8 cellular contexts compared by ENCODE assay signal in genomic region chr14:23302290-23303225, GRCh38. TPM values are rescaled to one million over a fixed set of nuclear protein-coding genes. Genes with fewer than 3 reads are reported as not detected.
A peak's percentile ranks its signal among the peaks of the same experiment; 100 is the strongest.
DNase-seq lines count a peak whose midpoint lies in the region; ATAC-seq and TF ChIP-seq lines count a peak whose summit lies in the region.

TSS of gene PPP1R3E (minus strand) at chr14:23302859. CDS start at chr14:23302576, 283 bp downstream.

- TF ChIP-seq RAD21 in liver (IDR thresholded peaks at IDR 0.05), result no peak

- H3K9me3 ChIP-seq in A673 (ENCODE audit: low read depth, low read length, poor library complexity, severe bottlenecking), result no peaks in the 10 kb centered on the region
- no peaks in the 10 kb centered on the region for H3K9me3 ChIP-seq in liver (ENCODE audit: control insufficient read depth in 4 of 4, low read length in 3 of 4)

- CTCF ChIA-PET in A673 (lab: Charles Lee), result no interaction called here

- DNase-seq in A673 (ENCODE audit: low spot score) (peak; percentile 63), NCI-H345 (lab: John Stamatoyannopoulos, UW) (peak; percentile 89)
- peak; percentile 88 to 92 for DNase-seq in activated CD4-positive, alpha-beta T cell treated with anti-CD3 and anti-CD28 coated beads for 4 hours
- peak; percentile 87 for DNase-seq in stimulated activated CD4-positive, alpha-beta T cell treated with anti-CD3 and anti-CD28 coated beads, Interleukin-4, amount 100 ng/mL, for 24 hours

- POLR2A ChIA-PET in A673 (lab: Charles Lee; ENCODE audit: low non-redundant PET), result interaction anchor here (0.6 kb wide), 1 partner anchor 386 kb away, joined by 6 read pairs; no protein-coding TSS in a partner anchor

- TF ChIP-seq CTCF in A673 (conservative IDR thresholded peaks at IDR 0.05; ENCODE audit: low read depth, low read length) (no peak), liver (IDR thresholded peaks at IDR 0.05; ENCODE audit: low read depth, low read length, missing input control) (no peak)

- no peaks in the 10 kb centered on the region for H3K27me3 ChIP-seq in A673 (replicated peaks; ENCODE audit: insufficient read depth, low read depth, low read length, poor library complexity)
- no peaks in the 10 kb centered on the region for H3K27me3 ChIP-seq in liver (ENCODE audit: control insufficient read depth in 4 of 4, insufficient read depth in 4 of 4, low read length in 3 of 4)

- 3% methylated on average over 81 of the region's 81 CpGs for WGBS in liver

- H3K27ac ChIP-seq in A673 (ENCODE audit: low read depth, low read length, poor library complexity, severe bottlenecking) (peak within 1 kb of the TSS; percentile 87), cingulate gyrus (ENCODE audit: low read depth, low read length) (peak within 1 kb of the TSS; percentile 96), liver (ENCODE audit: low read depth in 1 of 2, low read length in 2 of 2) (peak within 1 kb of the TSS; percentile 97 to 99)

- intact Hi-C loops in A673 (cut with micrococcal nuclease; ENCODE audit: unreplicated experiment), result no loop called here

- H3K9ac ChIP-seq in liver (ENCODE audit: low read depth in 1 of 2, low read length in 2 of 2), result peak within 1 kb of the TSS; percentile 67 to 78

- peak within 1 kb of the TSS; percentile 65 for H3K4me3 ChIP-seq in A673 (ENCODE audit: low read depth, low read length, poor library complexity, severe bottlenecking)
- H3K4me3 ChIP-seq in liver (ENCODE audit: low read depth in 1 of 3, low read length in 3 of 3), result peak within 1 kb of the TSS; percentile 57 to 76 (median 66)

- BruUV-seq in A673 (replicated peaks; lab: Mats Ljungman, UMichigan), result no TSS peak

- H3K4me1 ChIP-seq in A673 (ENCODE audit: insufficient read depth, low read length, poor library complexity, severe bottlenecking), result peaks cover 27% of the 10 kb centered on the region
- peaks cover 4 to 33% (median 26%) of the 10 kb centered on the region in 4 donors for H3K4me1 ChIP-seq in liver (ENCODE audit: control insufficient read depth in 4 of 4, insufficient read depth in 4 of 4, low read length in 3 of 4)

- peak; percentile 35 for ATAC-seq in GM18867 (IDR thresholded peaks at IDR 0.05; ENCODE audit: unreplicated experiment)
- peak; percentile 34 for ATAC-seq in HG03135 (IDR thresholded peaks at IDR 0.05; ENCODE audit: unreplicated experiment)

- H3K36me3 ChIP-seq in A673 (ENCODE audit: insufficient read depth, low read length, poor library complexity, severe bottlenecking) (peaks cover 3% of the 10 kb centered on the region), liver (ENCODE audit: control insufficient read depth in 4 of 4, insufficient read depth in 3 of 4, low read depth in 1 of 4, low read length in 3 of 4) (peaks cover 0 to 5% (median 2%) of the 10 kb centered on the region in 4 donors)

TF ChIP-seq in liver, 16 proteins besides CTCF, POLR2A, EP300 and RAD21:
- TF ChIP-seq HNF4G (IDR thresholded peaks at IDR 0.05) (no peak), TAF1 (conservative IDR thresholded peaks at IDR 0.05) (peak; percentile 55)

RNA-seq across cellular contexts. Expression of gene PPP1R3E, which starts in this region (rescaled TPM):
- 9.7 and 10.9 TPM in 2 replicates for total RNA-seq in A673 (2021)
- 1 to 10 TPM; 2.5 to 4.7 TPM for total RNA-seq in liver
- 1 to 10 TPM; 3.0 to 4.1 TPM for polyA plus RNA-seq in liver

Comparison
In these comparisons a context has a peak if more than half of its experiments do, and no peak if none do; other contexts are left out.
1. Peak in every context shown above with its lines: DNase-seq, ATAC-seq, H3K4me3 ChIP-seq and H3K27ac ChIP-seq.